In genomic region chrX:101774340-101774739, GRCh38 we compare ENCODE assay signal across 13 cellular contexts.
DNase-seq lines count a peak whose midpoint lies in the region; ATAC-seq and TF ChIP-seq lines count a peak whose summit lies in the region.
"Had no signal": no experiment of that assay in that cellular context is flagged by ENCODE, and none has a peak within 500 bp of the region (broad histone marks: within the 10 kb centered on the region; RNA-seq: fewer than 3 reads in every experiment).

No MANE protein-coding gene starts in this region.

- H3K27ac Mint-ChIP-seq in activated CD4-positive, alpha-beta memory T cell treated with anti-CD3 and anti-CD28 coated beads for 36 hours: no peak overlapping the region
- H3K27ac Mint-ChIP-seq in activated CD4-positive, alpha-beta memory T cell treated with anti-CD3 and anti-CD28 coated beads, Interleukin-2, amount 10 ng/mL, durations not matched to agents 7 days and 5 days: no peak overlapping the region
- H3K27ac Mint-ChIP-seq in activated T-helper 17 cell treated with anti-CD3 and anti-CD28 coated beads, Interleukin-2, amount 50 U/mL, for 72 hours: no peak overlapping the region
- H3K27ac Mint-ChIP-seq: brain had no signal

- no peaks in the 10 kb centered on the region for H3K9me3 Mint-ChIP-seq in activated CD4-positive, alpha-beta memory T cell treated with anti-CD3 and anti-CD28 coated beads for 36 hours
- H3K9me3 Mint-ChIP-seq in activated CD4-positive, alpha-beta memory T cell treated with anti-CD3 and anti-CD28 coated beads, Interleukin-2, amount 10 ng/mL, durations not matched to agents 7 days and 5 days: no peaks in the 10 kb centered on the region
- peaks cover 3% of the 10 kb centered on the region for H3K9me3 Mint-ChIP-seq in activated T-helper 17 cell treated with anti-CD3 and anti-CD28 coated beads, Interleukin-2, amount 50 U/mL, for 72 hours

- TF ChIP-seq CTCF in Peyer's patch (IDR thresholded peaks at IDR 0.05): no peak

- no peak for TF ChIP-seq POLR2A in Peyer's patch (IDR thresholded peaks at IDR 0.05)

- H3K4me3 Mint-ChIP-seq in activated CD4-positive, alpha-beta memory T cell treated with anti-CD3 and anti-CD28 coated beads for 36 hours: no peak overlapping the region
- no peak overlapping the region for H3K4me3 Mint-ChIP-seq in activated CD4-positive, alpha-beta memory T cell treated with anti-CD3 and anti-CD28 coated beads, Interleukin-2, amount 10 ng/mL, durations not matched to agents 7 days and 5 days
- H3K4me3 Mint-ChIP-seq in activated T-helper 17 cell treated with anti-CD3 and anti-CD28 coated beads, Interleukin-2, amount 50 U/mL, for 72 hours: no peak overlapping the region
- H3K4me3 Mint-ChIP-seq: brain had no signal

- H3K4me1 ChIP-seq in Peyer's patch: no peaks in the 10 kb centered on the region

- H3K4me3 ChIP-seq in Peyer's patch: no peak overlapping the region

- DNase-seq in activated CD4-positive, alpha-beta memory T cell treated with anti-CD3 and anti-CD28 coated beads for 36 hours: peak; percentile 9
- no peak for DNase-seq in activated CD4-positive, alpha-beta memory T cell treated with anti-CD3 and anti-CD28 coated beads, Interleukin-2, amount 10 ng/mL, durations not matched to agents 7 days and 5 days
- no peak for DNase-seq in Peyer's patch
- DNase-seq in dedifferentiated amniotic fluid mesenchymal stem cell (ENCODE audit: extremely low spot score): no peak
- no peak for DNase-seq in foreskin melanocyte
- DNase-seq: mesenchymal stem cell had no signal

- no peaks in the 10 kb centered on the region for H3K9me3 ChIP-seq in Peyer's patch

- no peaks in the 10 kb centered on the region for H3K36me3 ChIP-seq in Peyer's patch

- no peak overlapping the region for H3K27ac ChIP-seq in Peyer's patch
- H3K27ac ChIP-seq: 22Rv1, epithelial cell of prostate had no signal

- CTCF ChIA-PET in activated CD4-positive, alpha-beta memory T cell treated with anti-CD3 and anti-CD28 coated beads for 36 hours (lab: Charles Lee): no interaction called here
- CTCF ChIA-PET in activated CD4-positive, alpha-beta memory T cell treated with anti-CD3 and anti-CD28 coated beads, Interleukin-2, amount 10 ng/mL, durations not matched to agents 7 days and 5 days (lab: Charles Lee): no interaction called here

- H3K36me3 Mint-ChIP-seq in activated CD4-positive, alpha-beta memory T cell treated with anti-CD3 and anti-CD28 coated beads for 36 hours: no peaks in the 10 kb centered on the region
- H3K36me3 Mint-ChIP-seq in activated CD4-positive, alpha-beta memory T cell treated with anti-CD3 and anti-CD28 coated beads, Interleukin-2, amount 10 ng/mL, durations not matched to agents 7 days and 5 days (ENCODE audit: low read depth): no peaks in the 10 kb centered on the region
- no peaks in the 10 kb centered on the region for H3K36me3 Mint-ChIP-seq in activated T-helper 17 cell treated with anti-CD3 and anti-CD28 coated beads, Interleukin-2, amount 50 U/mL, for 72 hours (ENCODE audit: low read depth)
- H3K36me3 Mint-ChIP-seq: brain had no signal

- H3K27me3 ChIP-seq in Peyer's patch: no peaks in the 10 kb centered on the region

- H3K4me1 Mint-ChIP-seq in activated CD4-positive, alpha-beta memory T cell treated with anti-CD3 and anti-CD28 coated beads for 36 hours (ENCODE audit: low read depth): no peaks in the 10 kb centered on the region
- H3K4me1 Mint-ChIP-seq in activated CD4-positive, alpha-beta memory T cell treated with anti-CD3 and anti-CD28 coated beads, Interleukin-2, amount 10 ng/mL, durations not matched to agents 7 days and 5 days: no peaks in the 10 kb centered on the region
- no peaks in the 10 kb centered on the region for H3K4me1 Mint-ChIP-seq in activated T-helper 17 cell treated with anti-CD3 and anti-CD28 coated beads, Interleukin-2, amount 50 U/mL, for 72 hours
- H3K4me1 Mint-ChIP-seq: brain had no signal

- POLR2A ChIA-PET in activated CD4-positive, alpha-beta memory T cell treated with anti-CD3 and anti-CD28 coated beads for 36 hours (lab: Charles Lee): no interaction called here
- POLR2A ChIA-PET in activated CD4-positive, alpha-beta memory T cell treated with anti-CD3 and anti-CD28 coated beads, Interleukin-2, amount 10 ng/mL, durations not matched to agents 7 days and 5 days (lab: Charles Lee): no interaction called here

- peaks cover 7% of the 10 kb centered on the region for H3K27me3 Mint-ChIP-seq in activated CD4-positive, alpha-beta memory T cell treated with anti-CD3 and anti-CD28 coated beads for 36 hours
- H3K27me3 Mint-ChIP-seq in activated CD4-positive, alpha-beta memory T cell treated with anti-CD3 and anti-CD28 coated beads, Interleukin-2, amount 10 ng/mL, durations not matched to agents 7 days and 5 days: no peaks in the 10 kb centered on the region
- H3K27me3 Mint-ChIP-seq in activated T-helper 17 cell treated with anti-CD3 and anti-CD28 coated beads, Interleukin-2, amount 50 U/mL, for 72 hours: peaks cover 10% of the 10 kb centered on the region
- H3K27me3 Mint-ChIP-seq: brain had no signal

- ATAC-seq in GM21619 (IDR thresholded peaks at IDR 0.05; ENCODE audit: unreplicated experiment): peak; percentile 100
- ATAC-seq in HG03066 (IDR thresholded peaks at IDR 0.05; ENCODE audit: low read depth, unreplicated experiment): peak; percentile 100
- ATAC-seq in activated T-helper 17 cell treated with anti-CD3 and anti-CD28 coated beads, Interleukin-2, amount 50 U/mL, for 72 hours (replicated peaks): peak; percentile 79
- ATAC-seq: activated CD4-positive, CD25-positive, alpha-beta regulatory T cell treated with anti-CD3 and anti-CD28 coated beads, Interleukin-2, amount 50 U/mL, for 24 hours had no signal

- intact Hi-C loops in activated CD4-positive, alpha-beta memory T cell treated with anti-CD3 and anti-CD28 coated beads for 36 hours (cut with micrococcal nuclease): no loop called here
